Comparison of ENCODE assay signal across 28 cellular contexts in genomic region chr16:10767127-10767526, GRCh38. TPM values are rescaled to one million over a fixed set of nuclear protein-coding genes. Genes with fewer than 3 reads are reported as not detected.
"Had no signal": no experiment of that assay in that cellular context is flagged by ENCODE, and none has a peak within 500 bp of the region (broad histone marks: within the 10 kb centered on the region; RNA-seq: fewer than 3 reads in every experiment).

No MANE protein-coding gene starts in this region.

- H3K27me3 ChIP-seq: esophagus muscularis mucosa, gastroesophageal sphincter, neutrophil, spleen, stomach, transverse colon had no signal

- H3K4me1 ChIP-seq: gastroesophageal sphincter, transverse colon had no signal

- H3K9me3 Mint-ChIP-seq: nephron progenitor cell had no signal

- H3K9me3 ChIP-seq: esophagus muscularis mucosa, gastroesophageal sphincter, left ventricle myocardium inferior, lower lobe of right lung, neutrophil, spleen, stomach, thoracic aorta, transverse colon had no signal

- DNase-seq: effector memory CD4-positive, alpha-beta T cell; glutamatergic neuron; kidney; left cardiac atrium; left ventricle myocardium inferior; lower lobe of right lung; mesenchymal stem cell; midbrain; nephron progenitor cell; posterior cingulate gyrus; spleen; stimulated activated CD4-positive, alpha-beta T cell treated with anti-CD3 and anti-CD28 coated beads, Interleukin-15, amount 100 ng/mL, for 24 hours; stimulated activated CD4-positive, alpha-beta T cell treated with anti-CD3 and anti-CD28 coated beads, Interleukin-1b, Interleukin-23, amount 100 ng/mL, for 48 hours; stimulated activated CD4-positive, alpha-beta T cell treated with anti-CD3 and anti-CD28 coated beads, Interleukin-4, amount 100 ng/mL, for 24 hours; stimulated activated naive CD4-positive, alpha-beta T cell; stomach; substantia nigra; transverse colon had no signal

- H3K27ac ChIP-seq: coronary artery, epithelial cell of prostate, esophagus muscularis mucosa, gastroesophageal sphincter, left ventricle myocardium inferior, lower lobe of right lung, neutrophil, stomach, thoracic aorta, transverse colon had no signal

- ATAC-seq: gastroesophageal sphincter, left cardiac atrium, lower lobe of right lung, sciatic nerve had no signal

- H3K4me3 ChIP-seq: coronary artery, esophagus muscularis mucosa, gastroesophageal sphincter, left ventricle myocardium inferior, lower lobe of right lung, spleen, stomach, thoracic aorta, transverse colon had no signal

- H3K4me1 Mint-ChIP-seq: nephron progenitor cell had no signal

- H3K4me3 Mint-ChIP-seq: nephron progenitor cell had no signal

RNA-seq across cellular contexts. Expression of gene TVP23A, which starts 51.5 kb away (rescaled TPM):
- total RNA-seq: fibroblast of villous mesenchyme, osteocyte, pulmonary artery endothelial cell had no signal
